In the genomic region with DNA sequence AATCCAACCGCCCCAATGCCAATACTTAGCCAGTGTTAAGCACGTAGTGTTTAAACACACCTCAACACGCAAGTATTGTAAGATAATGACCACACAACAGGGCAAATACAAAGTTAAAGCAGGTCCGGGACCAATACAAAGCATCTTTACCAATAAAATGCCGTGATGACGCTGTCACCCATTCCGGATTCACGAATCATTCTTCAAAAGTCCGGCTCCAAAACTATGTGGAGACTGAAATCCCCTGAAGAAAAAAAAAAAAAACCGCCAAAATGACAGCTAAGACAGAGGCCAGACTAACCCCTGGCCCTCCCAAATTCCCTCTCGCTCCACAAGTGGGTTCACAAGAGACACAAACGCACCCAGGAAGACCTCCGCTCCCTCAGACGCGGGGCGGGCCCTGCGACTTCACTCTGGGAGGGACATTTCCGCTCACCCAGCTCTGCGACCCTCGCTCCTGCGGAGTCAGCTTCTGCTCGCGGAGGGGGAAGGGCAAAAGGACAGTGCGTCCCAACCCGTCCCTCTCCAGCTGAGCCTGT, we compare ENCODE assay signal across 8 cellular contexts. TPM values are rescaled to one million over a fixed set of nuclear protein-coding genes. Genes with fewer than 3 reads are reported as not detected.
DNase-seq lines count a peak whose midpoint lies in the region; ATAC-seq and TF ChIP-seq lines count a peak whose summit lies in the region.

No MANE protein-coding gene starts in this region.

- POLR2A ChIA-PET in AG04450 (lab: Yijun Ruan, JAX) = interaction anchor here (0.5 to 2.3 kb wide), 9 partner anchors 13 to 394 kb away, joined by 3 to 7 read pairs (median 4); partner anchors contain the start of genes GAS5, KLHL20 and ZBTB37

- intact Hi-C loops in right lobe of liver (cut with DNase I) (no loop called here), upper lobe of right lung (cut with DNase I) (loop anchor here (5.0 kb wide), 1 partner anchor 392 kb away; no protein-coding TSS in a partner anchor)

- H3K9me3 ChIP-seq in AG04450 (ENCODE audit: control insufficient read depth, insufficient read depth, low read length) (no peaks in the 10 kb centered on the region; the same call in 1 of the 2 replicates), right lobe of liver (no peaks in the 10 kb centered on the region), upper lobe of right lung (no peaks in the 10 kb centered on the region)

- H3K36me3 ChIP-seq in right lobe of liver (no peaks in the 10 kb centered on the region), upper lobe of right lung (no peaks in the 10 kb centered on the region)

- H3K4me1 ChIP-seq in right lobe of liver = peaks cover 0 to 6% (median 0%) of the 10 kb centered on the region in 4 donors
- H3K4me1 ChIP-seq in upper lobe of right lung = peaks cover 3% of the 10 kb centered on the region

- ATAC-seq in GM19043 (IDR thresholded peaks at IDR 0.05; ENCODE audit: low read depth, unreplicated experiment) (peak; percentile 37), HG03175 (IDR thresholded peaks at IDR 0.05; ENCODE audit: unreplicated experiment) (peak; percentile 35), right lobe of liver (no peak), upper lobe of right lung (no peak)

- CTCF ChIA-PET in AG04450 (lab: Charles Lee) = interaction anchor here (1.5 to 5.4 kb wide), 3 partner anchors 393 to 1079 kb away, joined by 4 to 33 read pairs (median 7); no protein-coding TSS in a partner anchor

- no peaks in the 10 kb centered on the region for H3K27me3 ChIP-seq in AG04450 (ENCODE audit: control insufficient read depth, insufficient read depth, low read length)
- no peaks in the 10 kb centered on the region for H3K27me3 ChIP-seq in right lobe of liver
- no peaks in the 10 kb centered on the region for H3K27me3 ChIP-seq in upper lobe of right lung

- TF ChIP-seq CTCF in AG04450 (IDR thresholded peaks at IDR 0.05; ENCODE audit: low read depth, low read length) = no peak
- TF ChIP-seq CTCF in right lobe of liver (IDR thresholded peaks at IDR 0.05) = no peak
- no peak for TF ChIP-seq CTCF in upper lobe of right lung (IDR thresholded peaks at IDR 0.05)
- TF ChIP-seq CTCF in GM13977 (IDR thresholded peaks at IDR 0.05; ENCODE audit: extremely low read depth, insufficient read depth, missing control alignments) = no peak

- TF ChIP-seq POLR2A in right lobe of liver (IDR thresholded peaks at IDR 0.05) = no peak

- WGBS in right lobe of liver (ENCODE audit: insufficient coverage, low coverage, low lambda C conversion rate, missing lambda C conversion rate) = 0% methylated on average over 20 of the region's 25 CpGs

- in situ Hi-C loops in GM13977 (cut with MboI; ENCODE audit: low pct_unique_long_range_greater_than_20kb, low sequenced_read_pairs, unreplicated experiment) = loop anchor here (10.0 to 25.0 kb wide), 3 partner anchors 389 to 1087 kb away; partner anchors contain the start of gene TNFSF4

- peak overlapping the region; percentile 98 for H3K4me3 ChIP-seq in AG04450 (ENCODE audit: low read depth, low read length)
- peak overlapping the region; percentile 68 to 89 (median 74) for H3K4me3 ChIP-seq in right lobe of liver
- peak overlapping the region; percentile 88 for H3K4me3 ChIP-seq in upper lobe of right lung

- DNase-seq in AG04450 (ENCODE audit: low read depth, low spot score) = peak; percentile 7
- DNase-seq in right lobe of liver = no peak
- no peak for DNase-seq in upper lobe of right lung
- no peak for DNase-seq in SHP77 treated with DMSO at 0.1 percent for 48 hours (lab: John Stamatoyannopoulos, UW)
- DNase-seq in GM13977 (ENCODE audit: low spot score) = no peak

- peak overlapping the region; percentile 98 for H3K27ac ChIP-seq in AG04450 (ENCODE audit: low read depth, low read length)
- H3K27ac ChIP-seq in angular gyrus (ENCODE audit: low read depth, low read length) = peak overlapping the region; percentile 81
- H3K27ac ChIP-seq in right lobe of liver = peak overlapping the region; percentile 63 to 84 (median 81)
- peak overlapping the region; percentile 88 for H3K27ac ChIP-seq in upper lobe of right lung

RNA-seq across cellular contexts. Expression of gene DARS2, which starts 0.6 kb away (rescaled TPM):
- 20.2 and 25.1 TPM in 2 replicates for polyA plus RNA-seq in AG04450 (2011; rRNA removed)
- 17.7 and 19.5 TPM in 2 replicates for polyA minus RNA-seq in AG04450 (2011; rRNA and poly(A)+ RNA removed)
- total RNA-seq in right lobe of liver = 10 to 100 TPM in 5 of 6 experiments, 1 to 10 TPM in 1; 10.0 to 14.6 (median 13.4) TPM
- total RNA-seq in upper lobe of right lung = 14.6 TPM

RNA-seq across cellular contexts. Expression of gene CENPL, which starts 0.8 kb away (rescaled TPM):
- 5.8 and 8.7 TPM in 2 replicates for polyA plus RNA-seq in AG04450 (2011; rRNA removed)
- 4.0 and 9.5 TPM in 2 replicates for polyA minus RNA-seq in AG04450 (2011; rRNA and poly(A)+ RNA removed)
- total RNA-seq in right lobe of liver = 1 to 10 TPM; 1.0 to 2.2 (median 1.6) TPM
- 4.3 TPM for total RNA-seq in upper lobe of right lung

RNA-seq across cellular contexts. Expression of gene GAS5, which starts 43.9 kb away (rescaled TPM):
- 976 and 1,191 TPM in 2 replicates for polyA plus RNA-seq in AG04450 (2011; rRNA removed)
- 328 and 397 TPM in 2 replicates for polyA minus RNA-seq in AG04450 (2011; rRNA and poly(A)+ RNA removed)
- total RNA-seq in right lobe of liver (10 to 100 TPM; 37.4 to 85.2 (median 61.5) TPM), upper lobe of right lung (310 TPM)

RNA-seq across cellular contexts. Expression of gene ZBTB37, which starts 44.3 kb away (rescaled TPM):
- 2.4 and 2.8 TPM in 2 replicates for polyA plus RNA-seq in AG04450 (2011; rRNA removed)
- polyA minus RNA-seq in AG04450 (2011; rRNA and poly(A)+ RNA removed) = 13.7 and 15.4 TPM in 2 replicates
- 1 to 10 TPM; 2.8 to 6.1 (median 4.7) TPM for total RNA-seq in right lobe of liver
- total RNA-seq in upper lobe of right lung = 14.7 TPM

Comparison
In these comparisons a context has a peak if more than half of its experiments do, and no peak if none do; other contexts are left out.
1. ATAC-seq: peak in GM19043 (single experiment) and HG03175 (single experiment); none in right lobe of liver (0 of 4) and upper lobe of right lung (single experiment).
2. Peak in every context shown above with its lines, with median percentiles within 50 percentile points of each other: H3K27ac ChIP-seq and H3K4me3 ChIP-seq.